Comparison of ENCODE assay signal across 11 cellular contexts in the genomic region with DNA sequence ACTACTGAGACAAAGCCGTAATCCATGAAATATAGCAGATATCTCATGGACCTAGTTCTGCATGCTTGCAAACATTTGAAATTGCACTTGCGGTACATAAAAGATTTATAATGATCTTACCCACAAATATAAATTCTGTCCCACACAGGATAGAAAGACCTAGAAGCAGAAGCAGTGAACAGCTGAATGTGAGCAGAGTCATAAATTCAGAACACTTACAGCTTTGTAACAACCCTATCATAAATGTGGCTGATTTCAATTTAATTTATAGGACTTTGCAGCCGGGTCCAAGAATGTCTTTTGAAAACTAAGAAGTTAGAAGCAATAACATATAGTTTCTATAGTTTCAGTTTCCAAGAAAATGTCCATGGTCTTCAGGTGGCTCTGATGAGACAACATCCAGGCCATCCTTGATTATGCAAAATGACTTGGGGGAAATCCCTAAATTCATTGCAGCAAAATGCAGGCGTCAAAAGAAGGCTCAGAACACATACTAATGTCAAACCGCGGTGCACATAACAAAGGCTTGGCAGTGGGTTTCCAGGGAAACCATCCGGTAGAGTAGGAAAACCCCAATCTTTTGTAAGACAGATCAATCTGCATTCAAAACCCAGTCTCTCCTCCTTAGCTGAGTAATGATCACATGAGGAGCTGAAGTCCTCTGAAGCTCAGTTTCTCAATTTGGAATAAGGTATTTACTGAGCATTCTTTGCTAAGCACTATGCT.
DNase-seq lines count a peak whose midpoint lies in the region; ATAC-seq lines count a peak whose summit lies in the region.
"Had no signal": no experiment of that assay in that cellular context is flagged by ENCODE, and none has a peak within 500 bp of the region (broad histone marks: within the 10 kb centered on the region; RNA-seq: fewer than 3 reads in every experiment).

No MANE protein-coding gene starts in this region.

- no peak overlapping the region for H3K27ac Mint-ChIP-seq in activated T-cell treated with anti-CD3 and anti-CD28 coated beads, Interleukin-2, amount 50 U/mL, for 72 hours

- no peaks in the 10 kb centered on the region for H3K27me3 ChIP-seq in layer of hippocampus (ENCODE audit: control insufficient read depth, insufficient read depth, low read length)

- peaks cover 35% of the 10 kb centered on the region for H3K4me1 Mint-ChIP-seq in activated T-cell treated with anti-CD3 and anti-CD28 coated beads, Interleukin-2, amount 50 U/mL, for 72 hours (ENCODE audit: low read depth)

- peaks cover 2 to 5% of the 10 kb centered on the region in 2 donors for H3K9me3 Mint-ChIP-seq in activated T-cell treated with anti-CD3 and anti-CD28 coated beads, Interleukin-2, amount 50 U/mL, for 72 hours

- H3K4me3 Mint-ChIP-seq in activated T-cell treated with anti-CD3 and anti-CD28 coated beads, Interleukin-2, amount 50 U/mL, for 72 hours, result peak overlapping the region in 1 of 2 donors; percentile 41

- peak overlapping the region; percentile 16 for H3K27ac ChIP-seq in layer of hippocampus (ENCODE audit: low read depth, low read length)
- H3K27ac ChIP-seq in temporal lobe (ENCODE audit: low read depth, low read length), result peak overlapping the region; percentile 9
- H3K27ac ChIP-seq: C4-2B, KMS-11 had no signal

- ATAC-seq in activated T-cell treated with anti-CD3 and anti-CD28 coated beads, Interleukin-2, amount 50 U/mL, for 72 hours (replicated peaks in 1 of 2), result peak; percentile 94
- ATAC-seq in GM19324 (IDR thresholded peaks at IDR 0.05; ENCODE audit: low FRiP score, unreplicated experiment) (no peak), GM18520 (IDR thresholded peaks at IDR 0.05; ENCODE audit: unreplicated experiment) (no peak), HG03469 (IDR thresholded peaks at IDR 0.05; ENCODE audit: unreplicated experiment) (no peak)

- peaks cover 28% of the 10 kb centered on the region for H3K27me3 Mint-ChIP-seq in activated T-cell treated with anti-CD3 and anti-CD28 coated beads, Interleukin-2, amount 50 U/mL, for 72 hours (ENCODE audit: low read depth)

- DNase-seq in stimulated activated CD4-positive, alpha-beta T cell treated with anti-CD3 and anti-CD28 coated beads, Interleukin-12 subunit alpha, Interleukin-12 subunit beta, amount 100 ng/mL, for 48 hours (ENCODE audit: low read depth in 2 of 3, low spot score in 1 of 3), result peak; percentile 14 to 27 (median 23)
- no peak for DNase-seq in stimulated activated CD4-positive, alpha-beta T cell treated with anti-CD3 and anti-CD28 coated beads, Interleukin-4, amount 100 ng/mL, for 4 hours
- peak; percentile 55 to 64 for DNase-seq in activated T-cell treated with anti-CD3 and anti-CD28 coated beads, Interleukin-2, amount 50 U/mL, for 72 hours
- DNase-seq: NCI-H2227 treated with DMSO at 0.1 percent for 48 hours had no signal

- peaks cover 7 to 16% of the 10 kb centered on the region in 2 donors for H3K36me3 Mint-ChIP-seq in activated T-cell treated with anti-CD3 and anti-CD28 coated beads, Interleukin-2, amount 50 U/mL, for 72 hours (ENCODE audit: insufficient read depth in 2 of 2)

Comparison
In these comparisons a context has a peak if more than half of its experiments do, and no peak if none do; other contexts are left out.
1. DNase-seq: peak in stimulated activated CD4-positive, alpha-beta T cell treated with anti-CD3 and anti-CD28 coated beads, Interleukin-12 subunit alpha, Interleukin-12 subunit beta, amount 100 ng/mL, for 48 hours (3 of 3) and activated T-cell treated with anti-CD3 and anti-CD28 coated beads, Interleukin-2, amount 50 U/mL, for 72 hours (2 of 2); none in stimulated activated CD4-positive, alpha-beta T cell treated with anti-CD3 and anti-CD28 coated beads, Interleukin-4, amount 100 ng/mL, for 4 hours (0 of 2).
2. ATAC-seq: peak in activated T-cell treated with anti-CD3 and anti-CD28 coated beads, Interleukin-2, amount 50 U/mL, for 72 hours (2 of 2); none in GM19324 (single experiment), GM18520 (single experiment) and HG03469 (single experiment).